10 cellular contexts compared by ENCODE assay signal in genomic region chr2:1387954-1388725, GRCh38. TPM values are rescaled to one million over a fixed set of nuclear protein-coding genes. Genes with fewer than 3 reads are reported as not detected.
DNase-seq lines count a peak whose midpoint lies in the region; ATAC-seq, FAIRE-seq and TF ChIP-seq lines count a peak whose summit lies in the region.
"Not testable (repeated sequence)": the region's sequence is repeated elsewhere in the genome, so short reads cannot be mapped to it uniquely, and the experiment has no call there.
"Had no signal": no experiment of that assay in that cellular context is flagged by ENCODE, and none has a peak within 500 bp of the region (broad histone marks: within the 10 kb centered on the region; RNA-seq: fewer than 3 reads in every experiment).

No MANE protein-coding gene starts in this region.

- not testable (repeated sequence) for H3K4me1 ChIP-seq in A549; H9 (ENCODE audit: insufficient read depth, low read length); iPS DF 6.9 (ENCODE audit: control insufficient read depth, insufficient read depth, low read length); smooth muscle cell (ENCODE audit: low read depth)

- H3K23ac ChIP-seq in H9 (ENCODE audit: insufficient read length, low read depth, low read length): not testable (repeated sequence)

- CTCF ChIA-PET in A549 (lab: Yijun Ruan, JAX): not testable (repeated sequence)
- CTCF ChIA-PET in WTC11 (lab: Charles Lee): interaction anchor here (0.6 to 1.7 kb wide), 4 partner anchors 87 to 362 kb away, joined by 3 to 6 read pairs (median 4); no protein-coding TSS in a partner anchor

- not testable (repeated sequence) for H3K79me2 ChIP-seq in H9 (ENCODE audit: insufficient read depth, low read length); smooth muscle cell (ENCODE audit: low read depth)

- not testable (repeated sequence) for H3K9me3 Mint-ChIP-seq in H9; endothelial cell (ENCODE audit: unreplicated experiment)
- H3K9me3 Mint-ChIP-seq in WTC11 (peaks cover 12% of the 10 kb centered on the region), mesothelial cell of epicardium (peaks cover 15% of the 10 kb centered on the region)

- not testable (repeated sequence) for TF ChIP-seq CTCF in A549 (IDR thresholded peaks at IDR 0.05); H9 (conservative IDR thresholded peaks at IDR 0.05); WTC11 (IDR thresholded peaks at IDR 0.05); endothelial cell (IDR thresholded peaks at IDR 0.05; ENCODE audit: unreplicated experiment); mesothelial cell of epicardium (IDR thresholded peaks at IDR 0.05; ENCODE audit: unreplicated experiment); smooth muscle cell (IDR thresholded peaks at IDR 0.05; ENCODE audit: borderline replicate concordance, insufficient read depth, poor library complexity, severe bottlenecking)

- H3K4ac ChIP-seq in H9 (ENCODE audit: low read depth, low read length): not testable (repeated sequence)

- H2BK5ac ChIP-seq in H9 (ENCODE audit: insufficient read length, low read length): not testable (repeated sequence)

- not testable (repeated sequence) for H3K18ac ChIP-seq in H9 (ENCODE audit: insufficient read length, low read depth, low read length)

- H3K4me3 ChIP-seq in A549: not testable (repeated sequence)
- H3K4me3 ChIP-seq in iPS DF 6.9 (ENCODE audit: low read length) (peak overlapping the region; percentile 50; the same call in 1 of the 2 replicates), smooth muscle cell (peak overlapping the region; percentile 50)

- TF ChIP-seq RAD21 in A549 (conservative IDR thresholded peaks at IDR 0.05 in 1 of 2, IDR thresholded peaks at IDR 0.05 in 1 of 2): not testable (repeated sequence)

- not testable (repeated sequence) for H3K23me2 ChIP-seq in H9 (ENCODE audit: insufficient read length, low read depth, low read length, poor library complexity, severe bottlenecking)

- not testable (repeated sequence) for H2AK5ac ChIP-seq in H9 (ENCODE audit: insufficient read length, low read length)

- TF ChIP-seq EP300 in A549 (IDR thresholded peaks at IDR 0.05): not testable (repeated sequence)

- H3K27me3 ChIP-seq in H9 (ENCODE audit: insufficient read depth, low read length); iPS DF 6.9 (ENCODE audit: control insufficient read depth, insufficient read depth, low read length); smooth muscle cell (ENCODE audit: low read depth): not testable (repeated sequence)

- H3K27me3 Mint-ChIP-seq in H9 (ENCODE audit: low read depth) (peaks cover 86% of the 10 kb centered on the region), WTC11 (ENCODE audit: low read depth) (peaks cover 98% of the 10 kb centered on the region), mesothelial cell of epicardium (ENCODE audit: low read depth) (peaks cover 13% of the 10 kb centered on the region)
- not testable (repeated sequence) for H3K27me3 Mint-ChIP-seq in endothelial cell (ENCODE audit: unreplicated experiment)

- POLR2A ChIA-PET in A549 (lab: Yijun Ruan, JAX): not testable (repeated sequence)
- POLR2A ChIA-PET in WTC11 (lab: Charles Lee): interaction anchor here (0.6 kb wide), 1 partner anchor 751 kb away, joined by 3 read pairs; no protein-coding TSS in a partner anchor

- peak overlapping the region in 2 of 3 experiments; percentile 75 to 91; a peak in 5 of 7 replicates for H3K27ac Mint-ChIP-seq in H9
- H3K27ac Mint-ChIP-seq in WTC11: peak overlapping the region; percentile 20; the same call in 1 of the 2 replicates
- H3K27ac Mint-ChIP-seq in endothelial cell (ENCODE audit: unreplicated experiment): peak overlapping the region; percentile 64
- H3K27ac Mint-ChIP-seq in mesothelial cell of epicardium: not testable (repeated sequence)

- H4K91ac ChIP-seq in H9 (ENCODE audit: insufficient read length, low read depth, low read length): not testable (repeated sequence)

- not testable (repeated sequence) for H2BK15ac ChIP-seq in H9 (ENCODE audit: low read depth, low read length)

- H3K4me3 Mint-ChIP-seq in H9: peak overlapping the region; percentile 71 to 77
- H3K4me3 Mint-ChIP-seq in WTC11: peak overlapping the region; percentile 71
- H3K4me3 Mint-ChIP-seq in endothelial cell (ENCODE audit: unreplicated experiment): not testable (repeated sequence)
- H3K4me3 Mint-ChIP-seq in mesothelial cell of epicardium: peak overlapping the region; percentile 55

- not testable (repeated sequence) for H3K36me3 Mint-ChIP-seq in H9 (ENCODE audit: insufficient read depth in 1 of 3, low read depth in 3 of 3); WTC11; endothelial cell (ENCODE audit: low read depth, unreplicated experiment); mesothelial cell of epicardium

- not testable (repeated sequence) for FAIRE-seq in A549 (lab: Jason Lieb, UNC)

- H3T11ph ChIP-seq in H9 (ENCODE audit: low read length): not testable (repeated sequence)

- H2BK20ac ChIP-seq in H9 (ENCODE audit: low read depth, low read length, poor library complexity, severe bottlenecking): not testable (repeated sequence)

- not testable (repeated sequence) for H3K56ac ChIP-seq in H9 (ENCODE audit: insufficient read length, low read depth, low read length)

- H3K27ac ChIP-seq in A549; H9 (ENCODE audit: insufficient read length, low read depth, low read length); iPS DF 6.9 (ENCODE audit: low read length); smooth muscle cell (ENCODE audit: low read depth): not testable (repeated sequence)

- not testable (repeated sequence) for H2BK120ac ChIP-seq in H9 (ENCODE audit: low read depth, low read length, poor library complexity, severe bottlenecking)

- H3K4me1 Mint-ChIP-seq in H9 (peaks cover 13 to 19% of the 10 kb centered on the region in 2 experiments), WTC11 (peaks cover 22% of the 10 kb centered on the region), endothelial cell (ENCODE audit: unreplicated experiment) (peaks cover 19% of the 10 kb centered on the region)
- H3K4me1 Mint-ChIP-seq in mesothelial cell of epicardium: not testable (repeated sequence)

- DNase-seq in A549 (ENCODE audit: low read depth in 1 of 2, low spot score in 1 of 2); H9; endothelial cell (ENCODE audit: low spot score); iPS DF 6.9 (ENCODE audit: low read depth, low spot score); mesothelial cell of epicardium (ENCODE audit: low spot score in 2 of 2, unreplicated experiment in 2 of 2); smooth muscle cell (lab: John Stamatoyannopoulos, UW; ENCODE audit: unreplicated experiment): not testable (repeated sequence)
- DNase-seq in NCI-H748 (lab: John Stamatoyannopoulos, UW; ENCODE audit: unreplicated experiment) (peak; percentile 50), WTC11 (ENCODE audit: low spot score) (peak; percentile 68)

- H3K4me2 ChIP-seq in A549 (0 out of 3 replicates have a peak overlapping the region, but pooled peaks have one; percentile 17), H9 (ENCODE audit: insufficient read depth, insufficient read length, low read length) (peak overlapping the region; percentile 43), smooth muscle cell (peak overlapping the region; percentile 83)

- peak overlapping the region; percentile 9 for H3K9ac ChIP-seq in H9 (ENCODE audit: extremely low read depth, insufficient read length, low read length)
- H3K9ac ChIP-seq in smooth muscle cell (ENCODE audit: low read depth): not testable (repeated sequence)

- H3K14ac ChIP-seq in H9 (ENCODE audit: insufficient read depth, low read length): not testable (repeated sequence)

- H3K79me1 ChIP-seq in H9 (ENCODE audit: insufficient read depth, low read depth, low read length, poor library complexity, severe bottlenecking): not testable (repeated sequence)

- not testable (repeated sequence) for H2BK12ac ChIP-seq in H9 (ENCODE audit: insufficient read length, low read depth, low read length)

- H2AFZ ChIP-seq in H9 (ENCODE audit: low read length): not testable (repeated sequence)
- peak overlapping the region; percentile 97 for H2AFZ ChIP-seq in smooth muscle cell (ENCODE audit: low read depth)

- not testable (repeated sequence) for TF ChIP-seq POLR2A in A549 (IDR thresholded peaks at IDR 0.05; ENCODE audit: low read length)

- not testable (repeated sequence) for H4K20me1 ChIP-seq in H9 (ENCODE audit: control insufficient read depth, insufficient read depth, insufficient read length); smooth muscle cell (ENCODE audit: low read depth)

- not testable (repeated sequence) for H4K5ac ChIP-seq in H9 (ENCODE audit: insufficient read length, low read depth, low read length)

- not testable (repeated sequence) for ATAC-seq in A549, WTC11

- H3K36me3 ChIP-seq in iPS DF 6.9 (ENCODE audit: control insufficient read depth, insufficient read depth, low read length); smooth muscle cell (ENCODE audit: low read depth): not testable (repeated sequence)

- H3F3A ChIP-seq in smooth muscle cell (ENCODE audit: low read depth): not testable (repeated sequence)

- WGBS in A549 (ENCODE audit: missing lambda C conversion rate): 3% methylated on average over 18 of the region's 18 CpGs
- WGBS in H9 (ENCODE audit: extremely low coverage, insufficient read length, low lambda C conversion rate): no CpG with 5 or more reads among the region's 18 CpGs
- WGBS in iPS DF 6.9 (ENCODE audit: insufficient coverage, insufficient read length): no CpG with 5 or more reads among the region's 18 CpGs
- 13% methylated on average over 18 of the region's 18 CpGs for whole genome bisulfite sequencing in smooth muscle cell (ENCODE audit: low lambda C conversion rate)

- not testable (repeated sequence) for H4K8ac ChIP-seq in H9 (replicated peaks; ENCODE audit: insufficient read length, low read depth, low read length)

- not testable (repeated sequence) for H3K9me3 ChIP-seq in A549; H9 (ENCODE audit: control insufficient read depth, low read depth, low read length); iPS DF 6.9 (ENCODE audit: control insufficient read depth, insufficient read depth, low read length); smooth muscle cell (replicated peaks; ENCODE audit: low read depth)

RNA-seq across cellular contexts. Expression of gene TPO, which starts 25.1 kb away (rescaled TPM):
- polyA plus RNA-seq in A549 (2011; rRNA removed): 0.03 and 0.05 TPM in 2 replicates
- 0.01 and 0.04 TPM in 2 replicates for polyA plus RNA-seq in A549 (2012; cell fraction: cytosol; rRNA removed)
- polyA plus RNA-seq in A549 (2012; cell fraction: nucleus; rRNA removed): 0.06 TPM in 1 of 2 replicates, not detected in the other
- not detected in 3 replicates for polyA plus RNA-seq in A549 (2017; fragmentation: RNase III; extraction: RNeasy Plus Mini Kit Qiagen cat#74134 plus additional on column Dnase treatment)
- polyA minus RNA-seq in A549 (2011; rRNA and poly(A)+ RNA removed): not detected in 2 replicates
- total RNA-seq in H9 (2021): not detected in 2 replicates
- total RNA-seq in WTC11 (2021): not detected in 3 replicates
- total RNA-seq in endothelial cell (ENCODE audit: unreplicated experiment): 0.41 TPM
- total RNA-seq in mesothelial cell of epicardium: not detected in 3 replicates
- total RNA-seq in smooth muscle cell: not detected in 2 replicates
- 0.54 TPM in 1 of 2 replicates, not detected in the other for polyA plus RNA-seq in smooth muscle cell
- total RNA-seq: RPMI7951 had no signal
- polyA plus RNA-seq: AG04450 had no signal

Comparison
In these comparisons a context has a peak if more than half of its experiments do, and no peak if none do; other contexts are left out.
1. H3K4me2 ChIP-seq: peak in every context shown above with its lines; median percentile 83 in smooth muscle cell; 43 in H9; 17 in A549.